Comparison of ENCODE assay signal across 19 cellular contexts in genomic region chr1:116483481-116484309, GRCh38.
DNase-seq lines count a peak whose midpoint lies in the region; ATAC-seq and TF ChIP-seq lines count a peak whose summit lies in the region.
"Had no signal": no experiment of that assay in that cellular context is flagged by ENCODE, and none has a peak within 500 bp of the region (broad histone marks: within the 10 kb centered on the region; RNA-seq: fewer than 3 reads in every experiment).

No MANE protein-coding gene starts in this region.

- H3K36me3 ChIP-seq in Panc1 (ENCODE audit: control insufficient read depth, insufficient read depth, low read length) (no peaks in the 10 kb centered on the region), duodenal mucosa (ENCODE audit: control insufficient read depth in 1 of 2, insufficient read depth in 2 of 2, low read length in 2 of 2) (no peaks in the 10 kb centered on the region), lower lobe of right lung (no peaks in the 10 kb centered on the region), smooth muscle cell (ENCODE audit: low read depth) (no peaks in the 10 kb centered on the region)
- H3K36me3 ChIP-seq: BLaER1, spleen had no signal

- H3K27ac ChIP-seq in Panc1 (ENCODE audit: low read length) (no peak overlapping the region), duodenal mucosa (ENCODE audit: low read depth, low read length) (peak overlapping the region; percentile 76), lower lobe of right lung (peak overlapping the region; percentile 16), smooth muscle cell (ENCODE audit: low read depth) (no peak overlapping the region)
- H3K27ac ChIP-seq: BLaER1, spleen had no signal

- H3K9ac ChIP-seq in duodenal mucosa (ENCODE audit: low read depth in 1 of 2, low read length in 2 of 2), result peak overlapping the region in 1 of 2 donors; percentile 53
- no peak overlapping the region for H3K9ac ChIP-seq in smooth muscle cell (ENCODE audit: low read depth)
- H3K9ac ChIP-seq: BLaER1 had no signal

- no peaks in the 10 kb centered on the region for H3F3A ChIP-seq in smooth muscle cell (ENCODE audit: low read depth)

- BruUV-seq in Panc1 (replicated peaks; lab: Mats Ljungman, UMichigan), result no TSS peak

- CTCF ChIA-PET in Panc1 (lab: Charles Lee), result interaction anchor here (0.6 to 1.1 kb wide), 2 partner anchors 344 to 345 kb away, joined by 3 read pairs; no protein-coding TSS in a partner anchor

- no peak overlapping the region for H3K4me3 ChIP-seq in Panc1 (ENCODE audit: low read depth in 2 of 2, low read length in 2 of 2)
- no peak overlapping the region for H3K4me3 ChIP-seq in duodenal mucosa (ENCODE audit: low read depth in 1 of 2, low read length in 2 of 2)
- H3K4me3 ChIP-seq in lower lobe of right lung, result no peak overlapping the region
- H3K4me3 ChIP-seq in smooth muscle cell, result no peak overlapping the region
- H3K4me3 ChIP-seq: BLaER1, spleen had no signal

- ATAC-seq in Panc1, result peak; percentile 31; the same call in 1 of the 2 replicates
- peak; percentile 90 to 92 for ATAC-seq in lower lobe of right lung
- ATAC-seq: activated CD4-positive, CD25-positive, alpha-beta regulatory T cell treated with anti-CD3 and anti-CD28 coated beads, Interleukin-2, amount 50 U/mL, for 24 hours; stimulated activated naive CD8-positive, alpha-beta T cell treated with anti-CD3 and anti-CD28 coated beads, Interleukin-15, Interleukin-2, amounts not matched to agents 100 U/mL and 50 U/mL, for 24 hours; T-cell had no signal

- in situ Hi-C loops in Panc1 (cut with HindIII; ENCODE audit: low pct_unique_long_range_greater_than_20kb, low sequenced_read_pairs), result no loop called here

- WGBS in smooth muscle cell (ENCODE audit: low lambda C conversion rate), result 47% methylated on average over 11 of the region's 11 CpGs

- no peaks in the 10 kb centered on the region for H3K27me3 ChIP-seq in Panc1 (ENCODE audit: control insufficient read depth, insufficient read depth, low read length)
- no peaks in the 10 kb centered on the region for H3K27me3 ChIP-seq in duodenal mucosa (ENCODE audit: control insufficient read depth in 1 of 2, insufficient read depth in 2 of 2, low read length in 2 of 2)
- no peaks in the 10 kb centered on the region for H3K27me3 ChIP-seq in lower lobe of right lung (ENCODE audit: low read depth)
- H3K27me3 ChIP-seq in smooth muscle cell (ENCODE audit: low read depth), result no peaks in the 10 kb centered on the region
- H3K27me3 ChIP-seq: BLaER1, spleen had no signal

- intact Hi-C loops in Panc1 (cut with micrococcal nuclease; ENCODE audit: unreplicated experiment) (no loop called here), lower lobe of right lung (cut with DNase I) (loop anchor here (10.0 kb wide), 1 partner anchor 339 kb away; no protein-coding TSS in a partner anchor)

- POLR2A ChIA-PET in Panc1 (lab: Charles Lee), result no interaction called here

- H3K4me3 Mint-ChIP-seq in chondrocyte (ENCODE audit: unreplicated experiment), result no peak overlapping the region
- H3K4me3 Mint-ChIP-seq: brain, memory B cell, T-cell had no signal

- H3K4me2 ChIP-seq in smooth muscle cell, result no peak overlapping the region
- H3K4me2 ChIP-seq: BLaER1 had no signal

- H3K9me3 Mint-ChIP-seq in chondrocyte (ENCODE audit: low read depth), result no peaks in the 10 kb centered on the region
- H3K9me3 Mint-ChIP-seq: brain, memory B cell, T-cell had no signal

- peaks cover 24% of the 10 kb centered on the region for H3K4me1 Mint-ChIP-seq in chondrocyte (ENCODE audit: low read depth)
- H3K4me1 Mint-ChIP-seq: memory B cell, T-cell had no signal

- no peak for DNase-seq in Panc1 (ENCODE audit: low read depth, low spot score)
- DNase-seq in lower lobe of right lung, result peak; percentile 77
- DNase-seq in smooth muscle cell (lab: John Stamatoyannopoulos, UW; ENCODE audit: unreplicated experiment), result peak; percentile 12
- no peak for DNase-seq in NCI-H345 treated with DMSO at 0.1 percent for 48 hours (lab: John Stamatoyannopoulos, UW; ENCODE audit: unreplicated experiment)
- DNase-seq in NCI-H1105 (lab: John Stamatoyannopoulos, UW), result no peak
- no peak for DNase-seq in NCI-H510A treated with DMSO at 0.1 percent for 48 hours (lab: John Stamatoyannopoulos, UW)
- no peak for DNase-seq in chondrocyte (ENCODE audit: low spot score)
- DNase-seq: activated naive CD4-positive, alpha-beta T cell; DMS79; effector memory CD4-positive, alpha-beta T cell; GOT3; spleen; stimulated activated naive CD8-positive, alpha-beta T cell treated with anti-CD3 and anti-CD28 coated beads, Interleukin-15, Interleukin-2, amounts not matched to agents 100 U/mL and 50 U/mL, for 24 hours; T-cell had no signal

- no peaks in the 10 kb centered on the region for H3K9me3 ChIP-seq in Panc1 (ENCODE audit: control insufficient read depth, insufficient read depth, low read depth, low read length)
- H3K9me3 ChIP-seq in duodenal mucosa (ENCODE audit: control insufficient read depth in 1 of 2, low read length in 2 of 2), result no peaks in the 10 kb centered on the region
- H3K9me3 ChIP-seq in lower lobe of right lung, result no peaks in the 10 kb centered on the region
- H3K9me3 ChIP-seq in smooth muscle cell (replicated peaks; ENCODE audit: low read depth), result no peaks in the 10 kb centered on the region
- H3K9me3 ChIP-seq: BLaER1, spleen had no signal

- H3K4me1 ChIP-seq in Panc1 (ENCODE audit: control insufficient read depth, insufficient read depth, low read length) (no peaks in the 10 kb centered on the region), duodenal mucosa (ENCODE audit: control insufficient read depth in 1 of 2, insufficient read depth in 2 of 2, low read length in 2 of 2) (peaks cover 35 to 59% of the 10 kb centered on the region in 2 donors), lower lobe of right lung (peaks cover 11% of the 10 kb centered on the region), smooth muscle cell (ENCODE audit: low read depth) (no peaks in the 10 kb centered on the region)

- H3K27ac Mint-ChIP-seq in chondrocyte (ENCODE audit: unreplicated experiment), result no peak overlapping the region
- H3K27ac Mint-ChIP-seq: memory B cell, T-cell had no signal

- no peaks in the 10 kb centered on the region for H3K27me3 Mint-ChIP-seq in chondrocyte (ENCODE audit: low read depth)
- H3K27me3 Mint-ChIP-seq: memory B cell, T-cell had no signal

- H3K36me3 Mint-ChIP-seq in chondrocyte (ENCODE audit: low read depth), result no peaks in the 10 kb centered on the region
- H3K36me3 Mint-ChIP-seq: brain, memory B cell, T-cell had no signal

- H3K79me2 ChIP-seq in smooth muscle cell (ENCODE audit: low read depth), result no peaks in the 10 kb centered on the region

- TF ChIP-seq CTCF in Panc1 (IDR thresholded peaks at IDR 0.05) (no peak), lower lobe of right lung (IDR thresholded peaks at IDR 0.05) (no peak), smooth muscle cell (IDR thresholded peaks at IDR 0.05; ENCODE audit: borderline replicate concordance, insufficient read depth, poor library complexity, severe bottlenecking) (no peak), chondrocyte (IDR thresholded peaks at IDR 0.05) (no peak)

- H2AFZ ChIP-seq in smooth muscle cell (ENCODE audit: low read depth), result no peak overlapping the region

- no peaks in the 10 kb centered on the region for H4K20me1 ChIP-seq in smooth muscle cell (ENCODE audit: low read depth)
- H4K20me1 ChIP-seq: BLaER1 had no signal

Comparison
In these comparisons a context has a peak if more than half of its experiments do, and no peak if none do; other contexts are left out.
1. DNase-seq: peak in lower lobe of right lung (single experiment) and smooth muscle cell (single experiment); none in Panc1 (single experiment), NCI-H345 treated with DMSO at 0.1 percent for 48 hours (single experiment), NCI-H1105 (single experiment), NCI-H510A treated with DMSO at 0.1 percent for 48 hours (single experiment) and chondrocyte (single experiment).
2. H3K27ac ChIP-seq: peak in duodenal mucosa (single experiment) and lower lobe of right lung (single experiment); none in Panc1 (single experiment) and smooth muscle cell (single experiment).